In genomic region chr15:67839929-67840746, GRCh38 we compare ENCODE assay signal across 8 cellular contexts. TPM values are rescaled to one million over a fixed set of nuclear protein-coding genes. Genes with fewer than 3 reads are reported as not detected.
A peak's percentile ranks its signal among the peaks of the same experiment; 100 is the strongest.
DNase-seq lines count a peak whose midpoint lies in the region; ATAC-seq and TF ChIP-seq lines count a peak whose summit lies in the region.

TSS of gene RNU6-1 (minus strand) at chr15:67840045.

- intact Hi-C loops in heart right ventricle (cut with DNase I) (loop anchor here (2.0 to 10.0 kb wide), 10 partner anchors 65 to 895 kb away; partner anchors contain the start of genes C15orf61 (in 3 of the 10) and MAP2K5 (in 1 of the 10)), posterior vena cava (cut with DNase I) (loop anchor here in 1 of 2 donors (5.0 to 10.0 kb wide), 2 partner anchors 345 to 383 kb away; no protein-coding TSS in a partner anchor), upper lobe of right lung (cut with DNase I) (loop anchor here (10.0 kb wide), 2 partner anchors 315 to 895 kb away; partner anchors contain the start of gene C15orf61)

- no peak for TF ChIP-seq CTCF in GM13976 (IDR thresholded peaks at IDR 0.05; ENCODE audit: borderline replicate concordance, control extremely low read depth, extremely low read depth, insufficient read depth, missing control alignments)
- TF ChIP-seq CTCF in heart right ventricle (IDR thresholded peaks at IDR 0.05), result no peak
- no peak for TF ChIP-seq CTCF in upper lobe of right lung (IDR thresholded peaks at IDR 0.05)

- WGBS in heart right ventricle, 2 donors, result 0 to 1% methylated on average over 62 of the region's 62 CpGs

- H3K4me1 ChIP-seq in heart right ventricle (peaks cover 6 to 39% (median 30%) of the 10 kb centered on the region in 9 donors), upper lobe of right lung (peaks cover 33% of the 10 kb centered on the region)

- DNase-seq in GM13976 (ENCODE audit: low spot score), result peak; percentile 94
- DNase-seq in NCI-H146 treated with DMSO at 0.1 percent for 48 hours (lab: John Stamatoyannopoulos, UW; ENCODE audit: unreplicated experiment), result peak; percentile 77
- DNase-seq in T-helper 1 cell, result peak; percentile 88 to 97 (median 93)
- DNase-seq in amniotic stem cell (lab: John Stamatoyannopoulos, UW), result peak; percentile 82
- peak; percentile 94 to 95 for DNase-seq in heart right ventricle
- peak; percentile 99 for DNase-seq in posterior vena cava (ENCODE audit: low spot score)
- peak; percentile 97 for DNase-seq in upper lobe of right lung

- H3K27me3 ChIP-seq in heart right ventricle, result peaks cover 0 to 13% (median 11%) of the 10 kb centered on the region in 7 donors
- H3K27me3 ChIP-seq in upper lobe of right lung, result peaks cover 11% of the 10 kb centered on the region

- in situ Hi-C loops in GM13976 (cut with MboI; ENCODE audit: low sequenced_read_pairs, unreplicated experiment), result loop anchor here (10.0 to 25.0 kb wide), 2 partner anchors 385 to 903 kb away; no protein-coding TSS in a partner anchor

- no peaks in the 10 kb centered on the region for H3K36me3 ChIP-seq in heart right ventricle
- H3K36me3 ChIP-seq in upper lobe of right lung, result no peaks in the 10 kb centered on the region

- H3K9me3 ChIP-seq in heart right ventricle (no peaks in the 10 kb centered on the region), upper lobe of right lung (no peaks in the 10 kb centered on the region)

- H3K27ac ChIP-seq in heart right ventricle (peak within 1 kb of the TSS; percentile 82 to 98 (median 96)), upper lobe of right lung (peak within 1 kb of the TSS; percentile 98)

- peak within 1 kb of the TSS; percentile 53 to 92 (median 88) for H3K4me3 ChIP-seq in heart right ventricle
- H3K4me3 ChIP-seq in upper lobe of right lung, result peak within 1 kb of the TSS; percentile 91

- ATAC-seq in HG02870 (IDR thresholded peaks at IDR 0.05; ENCODE audit: unreplicated experiment), result peak; percentile 79
- ATAC-seq in heart right ventricle, result peak; percentile 93 to 97 (median 94)
- ATAC-seq in upper lobe of right lung, result peak; percentile 88

RNA-seq across cellular contexts. Expression of gene RNU6-1, which starts in this region (rescaled TPM):
- not detected for total RNA-seq in heart right ventricle
- polyA plus RNA-seq in heart right ventricle, result not detected
- not detected for total RNA-seq in posterior vena cava
- not detected for total RNA-seq in upper lobe of right lung

Comparison
In these comparisons a context has a peak if more than half of its experiments do, and no peak if none do; other contexts are left out.
1. Peak in every context shown above with its lines: DNase-seq, ATAC-seq, H3K4me3 ChIP-seq and H3K27ac ChIP-seq.
2. Peak in DNase-seq, ATAC-seq, H3K4me3 ChIP-seq and H3K27ac ChIP-seq in heart right ventricle; RNA of the gene not detected or under 1 TPM.
3. Peak in DNase-seq in posterior vena cava; RNA of the gene not detected or under 1 TPM.
4. Peak in DNase-seq, ATAC-seq, H3K4me3 ChIP-seq and H3K27ac ChIP-seq in upper lobe of right lung; RNA of the gene not detected or under 1 TPM.